In genomic region chr4:185794637-185795036, GRCh38 we compare ENCODE assay signal across 27 cellular contexts. TPM values are rescaled to one million over a fixed set of nuclear protein-coding genes. Genes with fewer than 3 reads are reported as not detected.
DNase-seq lines count a peak whose midpoint lies in the region; ATAC-seq, FAIRE-seq and TF ChIP-seq lines count a peak whose summit lies in the region.
"Had no signal": no experiment of that assay in that cellular context is flagged by ENCODE, and none has a peak within 500 bp of the region (broad histone marks: within the 10 kb centered on the region; RNA-seq: fewer than 3 reads in every experiment).

No MANE protein-coding gene starts in this region.

- peaks cover 6% of the 10 kb centered on the region for H3K36me3 Mint-ChIP-seq in Caco-2 (ENCODE audit: insufficient read depth, unreplicated experiment)
- H3K36me3 Mint-ChIP-seq: CD8-positive, alpha-beta T cell had no signal

- ATAC-seq in left ventricle myocardium superior (no peak), pancreas (peak; percentile 44 to 56 (median 51)), GM21381 (IDR thresholded peaks at IDR 0.05; ENCODE audit: unreplicated experiment) (no peak), HG02973 (IDR thresholded peaks at IDR 0.05; ENCODE audit: unreplicated experiment) (no peak)
- ATAC-seq: activated naive CD8-positive, alpha-beta T cell treated with anti-CD3 and anti-CD28 coated beads, Interleukin-2, amount 50 U/mL, for 24 hours; activated T-cell treated with anti-CD3 and anti-CD28 coated beads, Interleukin-2, amount 50 U/mL, for 72 hours; CD8-positive, alpha-beta T cell; foreskin keratinocyte had no signal

- CTCF ChIA-PET in Caco-2 (lab: Charles Lee) = no interaction called here

- H3K4me1 Mint-ChIP-seq in Caco-2 (ENCODE audit: low read depth, unreplicated experiment) = peaks cover 7% of the 10 kb centered on the region
- H3K4me1 Mint-ChIP-seq: activated naive CD8-positive, alpha-beta T cell treated with anti-CD3 and anti-CD28 coated beads, Interleukin-2, amount 50 U/mL, for 24 hours had no signal

- no peak overlapping the region for H3K4me3 ChIP-seq in right atrium auricular region
- no peak overlapping the region for H3K4me3 ChIP-seq in coronary artery
- H3K4me3 ChIP-seq in pancreas = no peak overlapping the region
- no peak overlapping the region for H3K4me3 ChIP-seq in Caco-2 (ENCODE audit: low read depth, low read length)
- H3K4me3 ChIP-seq: esophagus squamous epithelium, smooth muscle cell, uterus had no signal

- peaks cover 0 to 71% of the 10 kb centered on the region in 2 donors for H3K4me1 ChIP-seq in right atrium auricular region
- peaks cover 4 to 22% (median 18%) of the 10 kb centered on the region in 3 donors for H3K4me1 ChIP-seq in pancreas
- H3K4me1 ChIP-seq in Caco-2 = peaks cover 11% of the 10 kb centered on the region
- H3K4me1 ChIP-seq: uterus had no signal

- FAIRE-seq in pancreas (lab: Jason Lieb, UNC) = no peak
- FAIRE-seq: endometrium had no signal

- H3K36me3 ChIP-seq in right atrium auricular region = no peaks in the 10 kb centered on the region
- no peaks in the 10 kb centered on the region for H3K36me3 ChIP-seq in pancreas
- H3K36me3 ChIP-seq in Caco-2 (ENCODE audit: control insufficient read depth, insufficient read depth, low read length) = no peaks in the 10 kb centered on the region
- H3K36me3 ChIP-seq: BE2C, esophagus squamous epithelium, uterus had no signal

- H3K27ac Mint-ChIP-seq in Caco-2 (ENCODE audit: unreplicated experiment) = no peak overlapping the region
- H3K27ac Mint-ChIP-seq: activated naive CD8-positive, alpha-beta T cell treated with anti-CD3 and anti-CD28 coated beads, Interleukin-2, amount 50 U/mL, for 24 hours; activated T-cell treated with anti-CD3 and anti-CD28 coated beads, Interleukin-2, amount 50 U/mL, for 72 hours; CD8-positive, alpha-beta T cell; nephron progenitor cell had no signal

- DNase-seq in right atrium auricular region (ENCODE audit: low spot score) (no peak), left ventricle myocardium superior (no peak), coronary artery (ENCODE audit: low spot score) (no peak), pancreas (no peak), Caco-2 (no peak)
- DNase-seq: activated CD4-positive, alpha-beta T cell treated with anti-CD3 and anti-CD28 coated beads, Interleukin-2, amount 50 U/mL, for 48 hours; activated CD4-positive, CD25-positive, alpha-beta regulatory T cell treated with anti-CD3 and anti-CD28 coated beads, Interleukin-2, amount 50 U/mL, for 72 hours; activated naive CD4-positive, alpha-beta T cell; activated naive CD8-positive, alpha-beta T cell treated with anti-CD3 and anti-CD28 coated beads, Interleukin-2, amount 50 U/mL, for 24 hours; activated T-cell treated with anti-CD3 and anti-CD28 coated beads, Interleukin-2, amount 50 U/mL, for 72 hours; BE2C; CD8-positive, alpha-beta T cell; DMS153; esophagus squamous epithelium; foreskin keratinocyte; mammary epithelial cell; NCI-H1048; NCI-H524; nephron progenitor cell; SHP77; stimulated activated naive CD4-positive, alpha-beta T cell; uterus had no signal

- H3K4me3 Mint-ChIP-seq in Caco-2 (ENCODE audit: unreplicated experiment) = no peak overlapping the region
- H3K4me3 Mint-ChIP-seq: activated naive CD8-positive, alpha-beta T cell treated with anti-CD3 and anti-CD28 coated beads, Interleukin-2, amount 50 U/mL, for 24 hours; activated T-cell treated with anti-CD3 and anti-CD28 coated beads, Interleukin-2, amount 50 U/mL, for 72 hours; CD8-positive, alpha-beta T cell; nephron progenitor cell had no signal

- intact Hi-C loops in left ventricle myocardium superior (cut with micrococcal nuclease) (no loop called here), pancreas (cut with DNase I) (no loop called here), Caco-2 (cut with micrococcal nuclease; ENCODE audit: unreplicated experiment) (no loop called here)

- H3K9me3 ChIP-seq in right atrium auricular region (no peaks in the 10 kb centered on the region), pancreas (no peaks in the 10 kb centered on the region), Caco-2 (no peaks in the 10 kb centered on the region)
- H3K9me3 ChIP-seq: BE2C, esophagus squamous epithelium, uterus had no signal

- POLR2A ChIA-PET in Caco-2 (lab: Charles Lee) = no interaction called here

- H3K27me3 ChIP-seq in right atrium auricular region = no peaks in the 10 kb centered on the region
- H3K27me3 ChIP-seq in pancreas = no peaks in the 10 kb centered on the region
- H3K27me3 ChIP-seq in Caco-2 (replicated peaks; ENCODE audit: control insufficient read depth, insufficient read depth, low read length) = no peaks in the 10 kb centered on the region
- H3K27me3 ChIP-seq: BE2C, esophagus squamous epithelium, foreskin keratinocyte, uterus had no signal

- no TSS peak for BruUV-seq in Caco-2 (replicated peaks; lab: Mats Ljungman, UMichigan)

- TF ChIP-seq CTCF in right atrium auricular region (IDR thresholded peaks at IDR 0.05) (no peak), coronary artery (IDR thresholded peaks at IDR 0.05) (no peak), pancreas (IDR thresholded peaks at IDR 0.05) (no peak), Caco-2 (IDR thresholded peaks at IDR 0.05; ENCODE audit: insufficient read depth in 1 of 2, low read depth in 1 of 2, low read length in 1 of 2, severe bottlenecking in 1 of 2, unreplicated experiment in 1 of 2) (no peak)

- no peaks in the 10 kb centered on the region for H3K9me3 Mint-ChIP-seq in Caco-2 (ENCODE audit: unreplicated experiment)
- H3K9me3 Mint-ChIP-seq: activated naive CD8-positive, alpha-beta T cell treated with anti-CD3 and anti-CD28 coated beads, Interleukin-2, amount 50 U/mL, for 24 hours; activated T-cell treated with anti-CD3 and anti-CD28 coated beads, Interleukin-2, amount 50 U/mL, for 72 hours; CD8-positive, alpha-beta T cell; nephron progenitor cell had no signal

- 60 to 89% methylated on average over 1 of the region's 1 CpG for WGBS in pancreas, 2 donors

- H3K27me3 Mint-ChIP-seq in Caco-2 (ENCODE audit: insufficient read depth, unreplicated experiment) = no peaks in the 10 kb centered on the region

- H3K27ac ChIP-seq in right atrium auricular region (peak overlapping the region; percentile 31 to 66), coronary artery (peak overlapping the region; percentile 0 to 67), pancreas (peak overlapping the region in 2 of 4 donors; percentile 23 to 30)
- H3K27ac ChIP-seq: esophagus squamous epithelium, foreskin keratinocyte, uterus had no signal

RNA-seq across cellular contexts. Expression of gene SORBS2, which starts 17.4 kb away (rescaled TPM):
- total RNA-seq in right atrium auricular region (100 to 1,000 TPM; 530 to 741 TPM), left ventricle myocardium superior (911 TPM), pancreas (100 to 1,000 TPM; 103 to 245 (median 145) TPM), Caco-2 (2022) (47.7 and 59.7 TPM in 2 replicates)
- 10 to 100 TPM; 61.7 to 74.9 TPM for polyA plus RNA-seq in pancreas
- total RNA-seq: T-helper 2 cell treated with Interferon-gamma antibody and Interleukin-4, amounts not matched to agents 100 ng/mL and 5 ng/mL, for 36 hours had no signal

Comparison
In these comparisons a context has a peak if more than half of its experiments do, and no peak if none do; other contexts are left out.
1. ATAC-seq: peak in pancreas (4 of 4); none in left ventricle myocardium superior (single experiment), GM21381 (single experiment) and HG02973 (single experiment).